Comparison of ENCODE assay signal across 11 cellular contexts in the genomic region with DNA sequence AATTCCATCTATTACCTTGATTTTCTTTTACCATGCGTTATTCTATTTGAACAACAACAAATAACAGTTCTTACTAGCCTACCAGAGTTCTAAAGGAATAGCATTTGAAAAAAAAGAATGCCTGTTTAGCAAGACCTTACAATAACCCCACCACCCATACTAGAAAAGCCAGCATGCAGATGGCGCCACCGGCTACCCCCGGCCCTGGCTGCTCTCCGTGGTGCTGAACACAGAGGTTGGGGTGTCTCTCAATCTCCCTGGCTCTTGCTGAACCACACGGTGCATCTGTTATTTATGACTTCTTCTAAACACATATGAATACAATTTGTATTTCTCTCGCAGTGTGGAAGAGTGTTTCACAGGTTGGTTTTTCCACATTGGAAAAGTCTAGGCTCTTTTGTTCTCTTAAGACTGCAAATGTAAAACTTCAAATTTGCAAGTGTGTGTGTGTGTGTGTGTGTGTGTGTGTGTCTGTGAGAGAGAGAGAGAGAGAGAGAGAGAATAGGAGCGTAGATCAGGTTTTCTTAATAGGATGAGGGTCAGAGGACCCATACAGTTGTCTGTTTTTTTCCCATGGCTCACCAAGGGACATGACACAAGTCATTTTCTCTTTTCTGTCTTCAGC. TPM values are rescaled to one million over a fixed set of nuclear protein-coding genes. Genes with fewer than 3 reads are reported as not detected.
DNase-seq lines count a peak whose midpoint lies in the region; ATAC-seq, FAIRE-seq and TF ChIP-seq lines count a peak whose summit lies in the region.
"Had no signal": no experiment of that assay in that cellular context is flagged by ENCODE, and none has a peak within 500 bp of the region (broad histone marks: within the 10 kb centered on the region; RNA-seq: fewer than 3 reads in every experiment).

No MANE protein-coding gene starts in this region.

- H3K4me1 Mint-ChIP-seq in MCF 10A (ENCODE audit: insufficient read depth, unreplicated experiment) (no peaks in the 10 kb centered on the region), T-helper 17 cell (no peaks in the 10 kb centered on the region)

- ATAC-seq in T-helper 17 cell: no peak

- BruUV-seq in MCF 10A (replicated peaks; lab: Mats Ljungman, UMichigan): no TSS peak

- H3K27me3 Mint-ChIP-seq in MCF 10A (ENCODE audit: insufficient read depth, unreplicated experiment) (no peaks in the 10 kb centered on the region), T-helper 17 cell (peaks cover 16% of the 10 kb centered on the region)

- H3K9me3 ChIP-seq in breast epithelium (no peaks in the 10 kb centered on the region), testis (no peaks in the 10 kb centered on the region), T-helper 17 cell (ENCODE audit: control insufficient read depth, low read length, poor library complexity, severe bottlenecking) (no peaks in the 10 kb centered on the region)
- H3K9me3 ChIP-seq: BLaER1 treated with 17β-estradiol and CSF1 and Interleukin-3, amounts not matched to agents 10 nM and 100 nM had no signal

- DNase-seq in MCF 10A (ENCODE audit: unreplicated experiment) (peak; percentile 46), breast epithelium (ENCODE audit: low spot score in 2 of 2) (no peak), NB4 (ENCODE audit: low read depth) (peak; percentile 52), dorsolateral prefrontal cortex (no peak), testis (peak; percentile 44), GM12892 (ENCODE audit: insufficient read length) (no peak), T-helper 17 cell (no peak), hepatic stellate cell (ENCODE audit: low spot score) (no peak)
- DNase-seq: sigmoid colon had no signal

- H3K4me1 ChIP-seq in breast epithelium (no peaks in the 10 kb centered on the region), testis (no peaks in the 10 kb centered on the region)
- H3K4me1 ChIP-seq: sigmoid colon had no signal

- no peaks in the 10 kb centered on the region for H3K36me3 Mint-ChIP-seq in MCF 10A (ENCODE audit: insufficient read depth, unreplicated experiment)
- no peaks in the 10 kb centered on the region for H3K36me3 Mint-ChIP-seq in T-helper 17 cell (ENCODE audit: low read depth)
- H3K36me3 Mint-ChIP-seq: activated naive CD8-positive, alpha-beta T cell had no signal

- 20 to 38% methylated on average over 8 of the region's 8 CpGs for WGBS in testis, 2 donors

- no peaks in the 10 kb centered on the region for H3K27me3 ChIP-seq in breast epithelium
- peaks cover 0 to 15% (median 0%) of the 10 kb centered on the region in 45 donors for H3K27me3 ChIP-seq in dorsolateral prefrontal cortex
- H3K27me3 ChIP-seq in testis: no peaks in the 10 kb centered on the region
- H3K27me3 ChIP-seq: BLaER1 treated with 17β-estradiol and CSF1 and Interleukin-3, amounts not matched to agents 10 nM and 100 nM had no signal

- intact Hi-C loops in MCF 10A (cut with micrococcal nuclease) (no loop called here), breast epithelium (cut with DNase I; ENCODE audit: low total_unique reads) (no loop called here), dorsolateral prefrontal cortex (cut with DNase I) (no loop called here), testis (cut with DNase I; ENCODE audit: low total_unique reads) (no loop called here)

- H3K9me3 Mint-ChIP-seq in MCF 10A (ENCODE audit: unreplicated experiment): peaks cover 8% of the 10 kb centered on the region

- TF ChIP-seq POLR2A in breast epithelium (IDR thresholded peaks at IDR 0.05) (no peak), NB4 (IDR thresholded peaks at IDR 0.05; ENCODE audit: extremely low read depth, insufficient read length) (no peak), testis (IDR thresholded peaks at IDR 0.05) (no peak), GM12892 (IDR thresholded peaks at IDR 0.05; ENCODE audit: low read depth, low read length) (no peak)

- no peak overlapping the region for H3K4me3 Mint-ChIP-seq in MCF 10A (ENCODE audit: unreplicated experiment)
- no peak overlapping the region for H3K4me3 Mint-ChIP-seq in T-helper 17 cell
- H3K4me3 Mint-ChIP-seq: activated naive CD8-positive, alpha-beta T cell had no signal

- FAIRE-seq in GM12892 (lab: Jason Lieb, UNC): no peak

- no peaks in the 10 kb centered on the region for H3K36me3 ChIP-seq in breast epithelium
- no peaks in the 10 kb centered on the region for H3K36me3 ChIP-seq in testis (ENCODE audit: low read depth, missing control alignments)
- H3K36me3 ChIP-seq: BLaER1 treated with 17β-estradiol and CSF1 and Interleukin-3, amounts not matched to agents 10 nM and 100 nM; sigmoid colon had no signal

- no peak overlapping the region for H3K27ac ChIP-seq in breast epithelium
- no peak overlapping the region for H3K27ac ChIP-seq in dorsolateral prefrontal cortex
- H3K27ac ChIP-seq in testis: no peak overlapping the region
- H3K27ac ChIP-seq: BLaER1 treated with 17β-estradiol and CSF1 and Interleukin-3, amounts not matched to agents 10 nM and 100 nM; sigmoid colon had no signal

- H3K4me3 ChIP-seq in breast epithelium (no peak overlapping the region), NB4 (ENCODE audit: low read depth, low read length) (no peak overlapping the region), dorsolateral prefrontal cortex (no peak overlapping the region), testis (no peak overlapping the region)
- H3K4me3 ChIP-seq: BLaER1 treated with 17β-estradiol and CSF1 and Interleukin-3, amounts not matched to agents 10 nM and 100 nM; sigmoid colon had no signal

- no peak for TF ChIP-seq CTCF in MCF 10A (IDR thresholded peaks at IDR 0.05; ENCODE audit: unreplicated experiment)
- no peak for TF ChIP-seq CTCF in breast epithelium (IDR thresholded peaks at IDR 0.05)
- TF ChIP-seq CTCF in NB4 (IDR thresholded peaks at IDR 0.05; ENCODE audit: low read depth, low read length): peak; percentile 29
- peak in 29 of 56 donors; percentile 7 to 64 (median 27) for TF ChIP-seq CTCF in dorsolateral prefrontal cortex (IDR thresholded peaks at IDR 0.05 in 54 of 56, conservative IDR thresholded peaks at IDR 0.05 in 2 of 56; ENCODE audit: low read depth in 1 of 56, partially characterized antibody in 56 of 56)
- TF ChIP-seq CTCF in testis (IDR thresholded peaks at IDR 0.05): no peak

- POLR2A ChIA-PET in MCF 10A (lab: Yijun Ruan, JAX): no interaction called here

- H3K27ac Mint-ChIP-seq in MCF 10A (ENCODE audit: low read depth, unreplicated experiment): no peak overlapping the region
- H3K27ac Mint-ChIP-seq in T-helper 17 cell: no peak overlapping the region
- H3K27ac Mint-ChIP-seq: activated naive CD8-positive, alpha-beta T cell had no signal

- CTCF ChIA-PET in MCF 10A (lab: Yijun Ruan, JAX): interaction anchor here (0.7 kb wide), 1 partner anchor 316 kb away, joined by 3 read pairs; no protein-coding TSS in a partner anchor

RNA-seq across cellular contexts. Expression of a gene that starts 13.6 kb away (rescaled TPM):
- total RNA-seq in MCF 10A (2022) (not detected in 2 replicates), breast epithelium (1 to 10 TPM in 2 of 3 donors, under 1 TPM in 1; under 0.01 to 10.0 (median 4.6) TPM), dorsolateral prefrontal cortex (10 to 100 TPM; 13.4 to 44.7 (median 29.5) TPM), testis (1 to 10 TPM; 3.1 to 6.3 TPM), T-helper 17 cell (not detected)
- 0.99 TPM for polyA plus RNA-seq in testis (ENCODE audit: insufficient read depth, low read depth, low replicate concordance)
- polyA plus RNA-seq in GM12892 (2012; ENCODE audit: missing spikeins): not detected

Comparison
In these comparisons a context has a peak if more than half of its experiments do, and no peak if none do; other contexts are left out.
1. DNase-seq: peak in MCF 10A (single experiment), NB4 (single experiment) and testis (single experiment); none in breast epithelium (0 of 2), dorsolateral prefrontal cortex (0 of 10), GM12892 (single experiment), T-helper 17 cell (0 of 3) and hepatic stellate cell (single experiment).
2. CTCF ChIP-seq: peak in NB4 (single experiment) and dorsolateral prefrontal cortex (29 of 56); none in MCF 10A (single experiment), breast epithelium (0 of 3) and testis (0 of 3).